ENCODE assay signal across 9 cellular contexts in genomic region chr16:84726670-84727467, GRCh38. TPM values are rescaled to one million over a fixed set of nuclear protein-coding genes. Genes with fewer than 3 reads are reported as not detected.
DNase-seq lines count a peak whose midpoint lies in the region; ATAC-seq lines count a peak whose summit lies in the region.
"Had no signal": no experiment of that assay in that cellular context is flagged by ENCODE, and none has a peak within 500 bp of the region (broad histone marks: within the 10 kb centered on the region; RNA-seq: fewer than 3 reads in every experiment).

No MANE protein-coding gene starts in this region.

- H3K36me3 ChIP-seq in duodenal mucosa (ENCODE audit: control insufficient read depth in 1 of 2, insufficient read depth in 2 of 2, low read length in 2 of 2) (peaks cover 0 to 3% of the 10 kb centered on the region in 2 donors), rectal smooth muscle tissue (ENCODE audit: control insufficient read depth, insufficient read depth, low read length) (no peaks in the 10 kb centered on the region)
- no peaks in the 10 kb centered on the region for H3K36me3 ChIP-seq in effector memory CD4-positive, alpha-beta T cell (ENCODE audit: control insufficient read depth, insufficient read depth, low read length)

- no peaks in the 10 kb centered on the region for H3K9me3 Mint-ChIP-seq in activated CD4-positive, alpha-beta T cell treated with anti-CD3 and anti-CD28 coated beads, Interleukin-2, amount 10 ng/mL, durations not matched to agents 7 days and 5 days

- H3K4me3 ChIP-seq in duodenal mucosa (ENCODE audit: low read depth in 1 of 2, low read length in 2 of 2) = peak overlapping the region; percentile 40 to 57
- H3K4me3 ChIP-seq in rectal smooth muscle tissue (ENCODE audit: low read length) = peak overlapping the region; percentile 7
- H3K4me3 ChIP-seq in effector memory CD4-positive, alpha-beta T cell (ENCODE audit: insufficient read depth, low read depth, low read length, poor library complexity, severe bottlenecking) = no peak overlapping the region
- H3K4me3 ChIP-seq: skin epidermis had no signal

- peak; percentile 45 for ATAC-seq in GM18907 (IDR thresholded peaks at IDR 0.05; ENCODE audit: unreplicated experiment)

- H3K27me3 ChIP-seq in duodenal mucosa (ENCODE audit: control insufficient read depth in 1 of 2, insufficient read depth in 2 of 2, low read length in 2 of 2) (no peaks in the 10 kb centered on the region), rectal smooth muscle tissue (ENCODE audit: control insufficient read depth, insufficient read depth, low read length) (no peaks in the 10 kb centered on the region)
- H3K27me3 ChIP-seq in effector memory CD4-positive, alpha-beta T cell (replicated peaks; ENCODE audit: control insufficient read depth, insufficient read depth, low read length, poor library complexity, severe bottlenecking) = no peaks in the 10 kb centered on the region

- no peak overlapping the region for H3K27ac Mint-ChIP-seq in activated CD4-positive, alpha-beta T cell treated with anti-CD3 and anti-CD28 coated beads, Interleukin-2, amount 10 ng/mL, durations not matched to agents 7 days and 5 days

- POLR2A ChIA-PET in activated CD4-positive, alpha-beta T cell treated with anti-CD3 and anti-CD28 coated beads, Interleukin-2, amount 10 ng/mL, durations not matched to agents 7 days and 5 days (lab: Charles Lee) = interaction anchor here (0.6 kb wide), 1 partner anchor 68 kb away, joined by 10 read pairs; no protein-coding TSS in a partner anchor

- no peaks in the 10 kb centered on the region for H3K9me3 ChIP-seq in duodenal mucosa (ENCODE audit: control insufficient read depth in 1 of 2, low read length in 2 of 2)
- H3K9me3 ChIP-seq in effector memory CD4-positive, alpha-beta T cell (ENCODE audit: control insufficient read depth, low read length) = no peaks in the 10 kb centered on the region

- H3K4me1 Mint-ChIP-seq in activated CD4-positive, alpha-beta T cell treated with anti-CD3 and anti-CD28 coated beads, Interleukin-2, amount 10 ng/mL, durations not matched to agents 7 days and 5 days = peaks cover 80% of the 10 kb centered on the region

- CTCF ChIA-PET in activated CD4-positive, alpha-beta T cell treated with anti-CD3 and anti-CD28 coated beads, Interleukin-2, amount 10 ng/mL, durations not matched to agents 7 days and 5 days (lab: Charles Lee) = interaction anchor here (0.6 to 6.5 kb wide), 21 partner anchors 9 to 111 kb away, joined by 3 to 53 read pairs (median 4); no protein-coding TSS in a partner anchor

- DNase-seq in Kasumi-1 (lab: John Stamatoyannopoulos, UW) = peak; percentile 96 to 97
- no peak for DNase-seq in effector memory CD4-positive, alpha-beta T cell
- DNase-seq in NCI-H774 (lab: John Stamatoyannopoulos, UW) = no peak
- no peak for DNase-seq in effector CD8-positive, alpha-beta T cell (lab: John Stamatoyannopoulos, UW)
- no peak for DNase-seq in activated CD4-positive, alpha-beta T cell treated with anti-CD3 and anti-CD28 coated beads, Interleukin-2, amount 10 ng/mL, durations not matched to agents 7 days and 5 days

- H3K9ac ChIP-seq in duodenal mucosa (ENCODE audit: low read depth in 1 of 2, low read length in 2 of 2) = peak overlapping the region; percentile 30 to 44
- no peak overlapping the region for H3K9ac ChIP-seq in rectal smooth muscle tissue (ENCODE audit: low read length)

- H3K4me1 ChIP-seq in duodenal mucosa (ENCODE audit: control insufficient read depth in 1 of 2, insufficient read depth in 2 of 2, low read length in 2 of 2) (peaks cover 62 to 72% of the 10 kb centered on the region in 2 donors), rectal smooth muscle tissue (ENCODE audit: control insufficient read depth, insufficient read depth, low read length) (peaks cover 13% of the 10 kb centered on the region)
- H3K4me1 ChIP-seq in effector memory CD4-positive, alpha-beta T cell (ENCODE audit: control insufficient read depth, insufficient read depth, low read length, poor library complexity, severe bottlenecking) = peaks cover 5% of the 10 kb centered on the region

- no peak overlapping the region for H3K4me3 Mint-ChIP-seq in activated CD4-positive, alpha-beta T cell treated with anti-CD3 and anti-CD28 coated beads, Interleukin-2, amount 10 ng/mL, durations not matched to agents 7 days and 5 days

- H3K36me3 Mint-ChIP-seq in activated CD4-positive, alpha-beta T cell treated with anti-CD3 and anti-CD28 coated beads, Interleukin-2, amount 10 ng/mL, durations not matched to agents 7 days and 5 days (ENCODE audit: low read depth) = peaks cover 1% of the 10 kb centered on the region

- no peak overlapping the region for H3K27ac ChIP-seq in duodenal mucosa (ENCODE audit: low read depth, low read length)
- H3K27ac ChIP-seq in rectal smooth muscle tissue (ENCODE audit: low read depth, low read length) = no peak overlapping the region
- H3K27ac ChIP-seq in effector memory CD4-positive, alpha-beta T cell (ENCODE audit: insufficient read depth, low read length, poor library complexity, severe bottlenecking) = no peak overlapping the region

- H3K27me3 Mint-ChIP-seq in activated CD4-positive, alpha-beta T cell treated with anti-CD3 and anti-CD28 coated beads, Interleukin-2, amount 10 ng/mL, durations not matched to agents 7 days and 5 days = no peaks in the 10 kb centered on the region

RNA-seq across cellular contexts. Expression of gene USP10, which starts 27.1 kb away (rescaled TPM):
- total RNA-seq in activated CD4-positive, alpha-beta T cell treated with anti-CD3 and anti-CD28 coated beads, Interleukin-2, amount 10 ng/mL, durations not matched to agents 7 days and 5 days = 10 to 100 TPM; 86.5 to 99.0 TPM

Comparison
In these comparisons a context has a peak if more than half of its experiments do, and no peak if none do; other contexts are left out.
1. DNase-seq: peak in Kasumi-1 (2 of 2); none in effector memory CD4-positive, alpha-beta T cell (0 of 3), NCI-H774 (single experiment), effector CD8-positive, alpha-beta T cell (single experiment) and activated CD4-positive, alpha-beta T cell treated with anti-CD3 and anti-CD28 coated beads, Interleukin-2, amount 10 ng/mL, durations not matched to agents 7 days and 5 days (single experiment).